In genomic region chr5:149627070-149627469, GRCh38 we compare ENCODE assay signal across 13 cellular contexts.
DNase-seq lines count a peak whose midpoint lies in the region.
"Had no signal": no experiment of that assay in that cellular context is flagged by ENCODE, and none has a peak within 500 bp of the region (broad histone marks: within the 10 kb centered on the region; RNA-seq: fewer than 3 reads in every experiment).

No MANE protein-coding gene starts in this region.

- DNase-seq in NCI-H187 treated with DMSO at 0.1 percent for 48 hours (lab: John Stamatoyannopoulos, UW) (peak; percentile 26), NCI-H187 (lab: John Stamatoyannopoulos, UW) (no peak), NCI-H345 (lab: John Stamatoyannopoulos, UW) (peak; percentile 22), NCI-H345 treated with DMSO at 0.1 percent for 48 hours (lab: John Stamatoyannopoulos, UW; ENCODE audit: unreplicated experiment) (no peak), DMS53 treated with DMSO at 0.1 percent for 48 hours (lab: John Stamatoyannopoulos, UW; ENCODE audit: unreplicated experiment) (peak; percentile 67), pons (ENCODE audit: low spot score) (no peak), epidermal melanocyte (ENCODE audit: insufficient read length, low spot score) (no peak)
- DNase-seq: CD4-positive, CD25-positive, alpha-beta regulatory T cell; CD8-positive, alpha-beta T cell; DMS 273 treated with DMSO at 0.1 percent for 48 hours; DND-41; GOT3; HFFc6 had no signal

Comparison
In these comparisons a context has a peak if more than half of its experiments do, and no peak if none do; other contexts are left out.
1. DNase-seq: peak in NCI-H187 treated with DMSO at 0.1 percent for 48 hours (single experiment), NCI-H345 (single experiment) and DMS53 treated with DMSO at 0.1 percent for 48 hours (single experiment); none in NCI-H187 (0 of 2), NCI-H345 treated with DMSO at 0.1 percent for 48 hours (single experiment), pons (single experiment) and epidermal melanocyte (single experiment).